13 cellular contexts compared by ENCODE assay signal in genomic region chr17:76189741-76190140, GRCh38. TPM values are rescaled to one million over a fixed set of nuclear protein-coding genes. Genes with fewer than 3 reads are reported as not detected.
DNase-seq lines count a peak whose midpoint lies in the region; ATAC-seq, FAIRE-seq and TF ChIP-seq lines count a peak whose summit lies in the region.
"Had no signal": no experiment of that assay in that cellular context is flagged by ENCODE, and none has a peak within 500 bp of the region (broad histone marks: within the 10 kb centered on the region; RNA-seq: fewer than 3 reads in every experiment).

No MANE protein-coding gene starts in this region.

- H3K27me3 Mint-ChIP-seq in activated naive CD8-positive, alpha-beta T cell treated with anti-CD3 and anti-CD28 coated beads, Interleukin-2, amount 50 U/mL, for 24 hours = no peaks in the 10 kb centered on the region
- no peaks in the 10 kb centered on the region for H3K27me3 Mint-ChIP-seq in stimulated activated naive CD8-positive, alpha-beta T cell treated with anti-CD3 and anti-CD28 coated beads, Interleukin-15, amount 100 ng/mL, for 72 hours

- no peak for FAIRE-seq in HepG2 (lab: Jason Lieb, UNC)
- FAIRE-seq: RCC 7860 had no signal

- no peak overlapping the region for H3K9ac ChIP-seq in HepG2 (ENCODE audit: insufficient read depth, low read depth, low read length)

- H3K4me2 ChIP-seq in HepG2 (ENCODE audit: low read depth, low read length) (no peak overlapping the region), OCI-LY7 (ENCODE audit: low read length) (no peak overlapping the region)

- H3K27me3 ChIP-seq in HepG2 (ENCODE audit: control insufficient read depth in 1 of 2, insufficient read depth in 2 of 2, low read length in 2 of 2) (no peaks in the 10 kb centered on the region; a peak in 2 of 5 replicates), right lobe of liver (no peaks in the 10 kb centered on the region), left lung (no peaks in the 10 kb centered on the region)

- H3K4me3 ChIP-seq in HepG2 (replicated peaks in 1 of 3; ENCODE audit: insufficient read depth in 1 of 3, low read depth in 2 of 3, low read length in 3 of 3) (no peak overlapping the region), right lobe of liver (no peak overlapping the region), OCI-LY7 (ENCODE audit: low read depth, low read length, poor library complexity, severe bottlenecking) (no peak overlapping the region), left lung (no peak overlapping the region)
- H3K4me3 ChIP-seq: lung had no signal

- H3K36me3 ChIP-seq in HepG2 (replicated peaks in 1 of 2; ENCODE audit: control insufficient read depth in 1 of 2, insufficient read depth in 2 of 2, low read length in 2 of 2) = no peaks in the 10 kb centered on the region
- H3K36me3 ChIP-seq in right lobe of liver = no peaks in the 10 kb centered on the region
- H3K36me3 ChIP-seq in OCI-LY7 (ENCODE audit: insufficient read depth, low read length) = no peaks in the 10 kb centered on the region
- no peaks in the 10 kb centered on the region for H3K36me3 ChIP-seq in left lung

- H2AFZ ChIP-seq in HepG2 (ENCODE audit: low read length) (no peak overlapping the region), OCI-LY7 (ENCODE audit: low read length) (no peak overlapping the region)

- in situ Hi-C loops in HepG2 (cut with HindIII; ENCODE audit: extremely low pct_ligation_motif_present, low pct_unique_long_range_greater_than_20kb) = loop anchor here (10.0 kb wide), 1 partner anchor 95 kb away; no protein-coding TSS in a partner anchor

- intact Hi-C loops in HepG2 (cut with micrococcal nuclease; ENCODE audit: unreplicated experiment) (loop anchor here (10.0 kb wide), 1 partner anchor 85 kb away; no protein-coding TSS in a partner anchor), right lobe of liver (cut with DNase I) (no loop called here), OCI-LY7 (cut with micrococcal nuclease; ENCODE audit: unreplicated experiment) (no loop called here), left lung (cut with DNase I) (no loop called here)

- peaks cover 9% of the 10 kb centered on the region for H3K36me3 Mint-ChIP-seq in activated naive CD8-positive, alpha-beta T cell treated with anti-CD3 and anti-CD28 coated beads, Interleukin-2, amount 50 U/mL, for 24 hours (ENCODE audit: low read depth)

- WGBS in HepG2 (ENCODE audit: low lambda C conversion rate) = 74% methylated on average over 4 of the region's 4 CpGs
- 93% methylated on average over 3 of the region's 4 CpGs for WGBS in right lobe of liver (ENCODE audit: insufficient coverage, low coverage, low lambda C conversion rate, missing lambda C conversion rate)

- H3K9me3 Mint-ChIP-seq in activated naive CD8-positive, alpha-beta T cell treated with anti-CD3 and anti-CD28 coated beads, Interleukin-2, amount 50 U/mL, for 24 hours = no peaks in the 10 kb centered on the region
- H3K9me3 Mint-ChIP-seq in stimulated activated naive CD8-positive, alpha-beta T cell treated with anti-CD3 and anti-CD28 coated beads, Interleukin-15, amount 100 ng/mL, for 72 hours = no peaks in the 10 kb centered on the region
- H3K9me3 Mint-ChIP-seq: nephron progenitor cell had no signal

- TF ChIP-seq CTCF in HepG2 (CRISPR knock-in tag; IDR thresholded peaks at IDR 0.05) = no peak; the same call in 1 of the 2 replicates
- TF ChIP-seq CTCF in right lobe of liver (IDR thresholded peaks at IDR 0.05) = no peak
- peak; percentile 29; the same call in 1 of the 2 replicates for TF ChIP-seq CTCF in OCI-LY7 (conservative IDR thresholded peaks at IDR 0.05; ENCODE audit: low read length)
- no peak for TF ChIP-seq CTCF in left lung (IDR thresholded peaks at IDR 0.05)

- ATAC-seq in HepG2 = peak; percentile 63
- ATAC-seq in right lobe of liver = no peak
- ATAC-seq in activated naive CD8-positive, alpha-beta T cell treated with anti-CD3 and anti-CD28 coated beads, Interleukin-2, amount 50 U/mL, for 24 hours = no peak
- ATAC-seq in stimulated activated naive CD8-positive, alpha-beta T cell treated with anti-CD3 and anti-CD28 coated beads, Interleukin-15, amount 100 ng/mL, for 72 hours = no peak
- ATAC-seq in left lung = no peak
- ATAC-seq in GM21390 (IDR thresholded peaks at IDR 0.05; ENCODE audit: unreplicated experiment) = no peak

- TF ChIP-seq EP300 in HepG2 (IDR thresholded peaks at IDR 0.05; ENCODE audit: low read depth in 2 of 2, low read length in 2 of 2) (no peak), HepG2 (CRISPR knock-in tag; IDR thresholded peaks at IDR 0.05; ENCODE audit: borderline replicate concordance) (no peak)

- no TSS peak for BruUV-seq in HepG2 (replicated peaks; lab: Mats Ljungman, UMichigan)
- no TSS peak for BruUV-seq in OCI-LY7 (replicated peaks; lab: Mats Ljungman, UMichigan)

- TF ChIP-seq RAD21 in HepG2 (CRISPR knock-in tag; IDR thresholded peaks at IDR 0.05) = no peak

- CTCF ChIA-PET in HepG2 (lab: Yijun Ruan, JAX; ENCODE audit: low intra/inter-chr PET ratio, low total read pairs) (no interaction called here), OCI-LY7 (lab: Charles Lee; ENCODE audit: unreplicated experiment) (interaction anchor here (0.7 kb wide), 1 partner anchor 90 kb away, joined by 3 read pairs; no protein-coding TSS in a partner anchor)

- H3K27ac Mint-ChIP-seq in activated naive CD8-positive, alpha-beta T cell treated with anti-CD3 and anti-CD28 coated beads, Interleukin-2, amount 50 U/mL, for 24 hours = peak overlapping the region; percentile 87
- H3K27ac Mint-ChIP-seq in stimulated activated naive CD8-positive, alpha-beta T cell treated with anti-CD3 and anti-CD28 coated beads, Interleukin-15, amount 100 ng/mL, for 72 hours = peak overlapping the region; percentile 89 to 98
- H3K27ac Mint-ChIP-seq: nephron progenitor cell had no signal

- no peaks in the 10 kb centered on the region for H3K9me3 ChIP-seq in HepG2 (ENCODE audit: low read length)
- H3K9me3 ChIP-seq in right lobe of liver = no peaks in the 10 kb centered on the region
- no peaks in the 10 kb centered on the region for H3K9me3 ChIP-seq in OCI-LY7 (ENCODE audit: low read length)
- H3K9me3 ChIP-seq in left lung = no peaks in the 10 kb centered on the region

- H3K4me3 Mint-ChIP-seq in activated naive CD8-positive, alpha-beta T cell treated with anti-CD3 and anti-CD28 coated beads, Interleukin-2, amount 50 U/mL, for 24 hours = peak overlapping the region; percentile 9
- peak overlapping the region; percentile 44 to 87 for H3K4me3 Mint-ChIP-seq in stimulated activated naive CD8-positive, alpha-beta T cell treated with anti-CD3 and anti-CD28 coated beads, Interleukin-15, amount 100 ng/mL, for 72 hours
- H3K4me3 Mint-ChIP-seq: nephron progenitor cell had no signal

- peaks cover 88% of the 10 kb centered on the region for H3K4me1 Mint-ChIP-seq in activated naive CD8-positive, alpha-beta T cell treated with anti-CD3 and anti-CD28 coated beads, Interleukin-2, amount 50 U/mL, for 24 hours
- H3K4me1 Mint-ChIP-seq in stimulated activated naive CD8-positive, alpha-beta T cell treated with anti-CD3 and anti-CD28 coated beads, Interleukin-15, amount 100 ng/mL, for 72 hours = peaks cover 90% of the 10 kb centered on the region

- H3K79me2 ChIP-seq in HepG2 (ENCODE audit: insufficient read depth, low read length) (no peaks in the 10 kb centered on the region), OCI-LY7 (ENCODE audit: insufficient read depth, low read depth, low read length) (no peaks in the 10 kb centered on the region)

- DNase-seq in HepG2 (ENCODE audit: low spot score) (no peak), right lobe of liver (no peak), OCI-LY7 (ENCODE audit: low spot score) (no peak), left lung (no peak), caudate nucleus (lab: John Stamatoyannopoulos, UW) (no peak)
- no peak for DNase-seq in activated naive CD8-positive, alpha-beta T cell treated with anti-CD3 and anti-CD28 coated beads, Interleukin-2, amount 50 U/mL, for 24 hours
- DNase-seq in stimulated activated naive CD8-positive, alpha-beta T cell treated with anti-CD3 and anti-CD28 coated beads, Interleukin-15, amount 100 ng/mL, for 72 hours = no peak
- DNase-seq: NCI-H2029, NCI-H524 treated with DMSO at 0.1 percent for 48 hours, nephron progenitor cell had no signal

- H3K4me1 ChIP-seq in HepG2 (ENCODE audit: insufficient read depth, low read length) (peaks cover 8% of the 10 kb centered on the region; the same call in 1 of the 2 replicates), right lobe of liver (peaks cover 0 to 6% (median 0%) of the 10 kb centered on the region in 4 donors), OCI-LY7 (ENCODE audit: insufficient read depth, low read length, poor library complexity, severe bottlenecking) (peaks cover 23% of the 10 kb centered on the region), left lung (peaks cover 0 to 3% of the 10 kb centered on the region in 2 donors)

- no peaks in the 10 kb centered on the region for H4K20me1 ChIP-seq in HepG2 (ENCODE audit: insufficient read depth, low read length)
- H4K20me1 ChIP-seq in OCI-LY7 (ENCODE audit: insufficient read depth, low read length) = no peaks in the 10 kb centered on the region

- H3K27ac ChIP-seq in HepG2 (ENCODE audit: extremely low read length, insufficient read depth, low read length) (no peak overlapping the region), right lobe of liver (no peak overlapping the region), OCI-LY7 (ENCODE audit: low read depth, low read length, poor library complexity, severe bottlenecking) (no peak overlapping the region), left lung (no peak overlapping the region), caudate nucleus (ENCODE audit: low read depth, low read length) (no peak overlapping the region)

- no peaks in the 10 kb centered on the region for H3K9me2 ChIP-seq in OCI-LY7 (ENCODE audit: insufficient read depth, low read length)

- no peak for TF ChIP-seq POLR2A in HepG2 (IDR thresholded peaks at IDR 0.05; ENCODE audit: insufficient read depth in 1 of 2, low read depth in 2 of 2, low read length in 2 of 2)
- no peak for TF ChIP-seq POLR2A in right lobe of liver (IDR thresholded peaks at IDR 0.05)

- POLR2A ChIA-PET in HepG2 (lab: Yijun Ruan, JAX) = no interaction called here
- POLR2A ChIA-PET in OCI-LY7 (lab: Charles Lee) = interaction anchor here (0.6 to 1.5 kb wide), 5 partner anchors 12 to 90 kb away, joined by 3 to 6 read pairs (median 4); no protein-coding TSS in a partner anchor

RNA-seq across cellular contexts. Expression of gene FOXJ1, which starts 48.7 kb away (rescaled TPM):
- total RNA-seq in HepG2 (2016; rRNA removed; fragmentation: Illumina TruSeq; extraction: Trizol) (1.4 and 1.6 TPM in 2 replicates), right lobe of liver (under 1 TPM in 3 of 6 experiments, not detected in 3; 0.06 to 0.12 (median 0.11) TPM), OCI-LY7 (2022) (not detected in 2 replicates), left lung (10 to 100 TPM in 1 of 2 donors, 1 to 10 TPM in 1; 7.7 to 15.9 TPM)
- total RNA-seq in HepG2 (2016; cell fraction: cytosol; rRNA removed; fragmentation: Illumina TruSeq; extraction: Trizol; ENCODE audit: low read depth) = 0.09 and 0.30 TPM in 2 replicates
- total RNA-seq in HepG2 (2016; cell fraction: insoluble cytoplasmic fraction; rRNA removed; fragmentation: Illumina TruSeq; extraction: Trizol) = 1.4 and 1.9 TPM in 2 replicates
- 0.77 and 0.93 TPM in 2 replicates for total RNA-seq in HepG2 (2016; cell fraction: membrane; rRNA removed; fragmentation: Illumina TruSeq; extraction: Trizol)
- 0.94 and 1.3 TPM in 2 replicates for total RNA-seq in HepG2 (2016; cell fraction: nucleus; rRNA removed; fragmentation: Illumina TruSeq; extraction: Trizol)
- 0.98 and 1.2 TPM in 2 replicates for polyA plus RNA-seq in HepG2 (2011; rRNA removed)
- 0.82 and 1.5 TPM in 2 replicates for polyA plus RNA-seq in HepG2 (2011; cell fraction: cytosol; rRNA removed)
- polyA plus RNA-seq in HepG2 (2011; cell fraction: nucleus; rRNA removed) = 2.8 and 3.7 TPM in 2 replicates
- 0.66 and 0.96 TPM in 2 replicates for polyA plus RNA-seq in HepG2 (2012)
- polyA plus RNA-seq in HepG2 (2016; cell fraction: cytosol; fragmentation: Illumina TruSeq; extraction: Trizol; ENCODE audit: low read depth) = 0.31 and 0.45 TPM in 2 replicates
- polyA plus RNA-seq in HepG2 (2016; cell fraction: insoluble cytoplasmic fraction; fragmentation: Illumina TruSeq; extraction: Trizol; ENCODE audit: low read depth) = 1.3 and 1.4 TPM in 2 replicates
- polyA plus RNA-seq in HepG2 (2016; cell fraction: membrane; fragmentation: Illumina TruSeq; extraction: Trizol; ENCODE audit: low read depth) = 0.61 and 0.62 TPM in 2 replicates
- polyA plus RNA-seq in HepG2 (2016; cell fraction: nucleus; fragmentation: Illumina TruSeq; extraction: Trizol; ENCODE audit: insufficient read depth, low read depth) = 2.0 and 2.1 TPM in 2 replicates
- polyA minus RNA-seq in HepG2 (2011; rRNA and poly(A)+ RNA removed; ENCODE audit: low replicate concordance) = 0.05 and 1.5 TPM in 2 replicates
- 0.35 and 0.40 TPM in 2 replicates for polyA minus RNA-seq in HepG2 (2011; cell fraction: cytosol; rRNA and poly(A)+ RNA removed)
- polyA minus RNA-seq in HepG2 (2011; cell fraction: nucleus; rRNA and poly(A)+ RNA removed) = 0.37 and 0.52 TPM in 2 replicates
- total RNA-seq in OCI-LY7 (2014; rRNA removed; shearing (Covaris generic)) = not detected in 2 replicates

RNA-seq across cellular contexts. Expression of gene RNF157, which starts 50.6 kb away (rescaled TPM):
- 1.4 and 1.5 TPM in 2 replicates for total RNA-seq in HepG2 (2016; rRNA removed; fragmentation: Illumina TruSeq; extraction: Trizol)
- 1.0 and 1.9 TPM in 2 replicates for total RNA-seq in HepG2 (2016; cell fraction: cytosol; rRNA removed; fragmentation: Illumina TruSeq; extraction: Trizol; ENCODE audit: low read depth)
- 1.5 and 2.1 TPM in 2 replicates for total RNA-seq in HepG2 (2016; cell fraction: insoluble cytoplasmic fraction; rRNA removed; fragmentation: Illumina TruSeq; extraction: Trizol)
- 3.1 and 3.6 TPM in 2 replicates for total RNA-seq in HepG2 (2016; cell fraction: membrane; rRNA removed; fragmentation: Illumina TruSeq; extraction: Trizol)
- 1.0 and 2.8 TPM in 2 replicates for total RNA-seq in HepG2 (2016; cell fraction: nucleus; rRNA removed; fragmentation: Illumina TruSeq; extraction: Trizol)
- polyA plus RNA-seq in HepG2 (2011; rRNA removed) = 0.44 and 0.82 TPM in 2 replicates
- polyA plus RNA-seq in HepG2 (2011; cell fraction: cytosol; rRNA removed) = 0.52 and 0.71 TPM in 2 replicates
- polyA plus RNA-seq in HepG2 (2011; cell fraction: nucleus; rRNA removed) = 0.42 TPM in 2 replicates
- polyA plus RNA-seq in HepG2 (2012) = 0.86 and 1.1 TPM in 2 replicates
- polyA plus RNA-seq in HepG2 (2016; cell fraction: cytosol; fragmentation: Illumina TruSeq; extraction: Trizol; ENCODE audit: low read depth) = 1.7 and 2.0 TPM in 2 replicates
- 1.9 and 2.1 TPM in 2 replicates for polyA plus RNA-seq in HepG2 (2016; cell fraction: insoluble cytoplasmic fraction; fragmentation: Illumina TruSeq; extraction: Trizol; ENCODE audit: low read depth)
- polyA plus RNA-seq in HepG2 (2016; cell fraction: membrane; fragmentation: Illumina TruSeq; extraction: Trizol; ENCODE audit: low read depth) = 3.0 and 5.1 TPM in 2 replicates
- 1.8 and 3.8 TPM in 2 replicates for polyA plus RNA-seq in HepG2 (2016; cell fraction: nucleus; fragmentation: Illumina TruSeq; extraction: Trizol; ENCODE audit: insufficient read depth, low read depth)
- 0.66 and 3.2 TPM in 2 replicates for polyA minus RNA-seq in HepG2 (2011; rRNA and poly(A)+ RNA removed; ENCODE audit: low replicate concordance)
- 0.79 and 1.5 TPM in 2 replicates for polyA minus RNA-seq in HepG2 (2011; cell fraction: cytosol; rRNA and poly(A)+ RNA removed)
- 0.77 and 0.99 TPM in 2 replicates for polyA minus RNA-seq in HepG2 (2011; cell fraction: nucleus; rRNA and poly(A)+ RNA removed)
- total RNA-seq in right lobe of liver = 10 to 100 TPM in 2 of 6 experiments, 1 to 10 TPM in 2, under 1 TPM in 2; 0.39 to 14.5 (median 6.0) TPM
- 0.21 and 0.28 TPM in 2 replicates for total RNA-seq in OCI-LY7 (2014; rRNA removed; shearing (Covaris generic))
- total RNA-seq in OCI-LY7 (2022) = 0.70 and 1.3 TPM in 2 replicates
- 1 to 10 TPM in 1 of 2 donors, under 1 TPM in 1; 0.79 to 1.4 TPM for total RNA-seq in left lung
